ENCODE assay signal across 18 cellular contexts in genomic region chr4:14100349-14100748, GRCh38.
DNase-seq lines count a peak whose midpoint lies in the region; ATAC-seq and TF ChIP-seq lines count a peak whose summit lies in the region.
"Had no signal": no experiment of that assay in that cellular context is flagged by ENCODE, and none has a peak within 500 bp of the region (broad histone marks: within the 10 kb centered on the region; RNA-seq: fewer than 3 reads in every experiment).

No MANE protein-coding gene starts in this region.

- peak; percentile 54 for DNase-seq in A673 (ENCODE audit: low spot score)
- peak; percentile 7 for DNase-seq in NCI-H524 treated with DMSO at 0.1 percent for 48 hours (lab: John Stamatoyannopoulos, UW)
- peak; percentile 16 for DNase-seq in choroid plexus epithelial cell (ENCODE audit: low read depth)
- DNase-seq in lung microvascular endothelial cell (ENCODE audit: low read depth in 2 of 2) = peak; percentile 7 to 9
- DNase-seq in activated CD8-positive, alpha-beta T cell treated with anti-CD3 and anti-CD28 coated beads, Interleukin-2, amount 10 ng/mL, durations not matched to agents 7 days and 5 days = no peak
- no peak for DNase-seq in NCI-H1105 treated with DMSO at 0.1 percent for 48 hours (lab: John Stamatoyannopoulos, UW)
- DNase-seq in endodermal cell = no peak
- DNase-seq: GOT3, Karpas-422, NCI-H1417, NCI-H1694 treated with DMSO at 0.1 percent for 48 hours, NCI-H2081 treated with DMSO at 0.1 percent for 48 hours, NCI-H446 treated with DMSO at 0.1 percent for 48 hours, NCI-H774, SW 1271 had no signal

- no peaks in the 10 kb centered on the region for H3K4me1 Mint-ChIP-seq in activated CD8-positive, alpha-beta T cell treated with anti-CD3 and anti-CD28 coated beads, Interleukin-2, amount 10 ng/mL, durations not matched to agents 7 days and 5 days (ENCODE audit: low read depth)
- H3K4me1 Mint-ChIP-seq in endodermal cell = no peaks in the 10 kb centered on the region
- H3K4me1 Mint-ChIP-seq: B cell, CD14-positive monocyte had no signal

- no peak for ATAC-seq in activated CD8-positive, alpha-beta T cell treated with anti-CD3 and anti-CD28 coated beads, Interleukin-2, amount 10 ng/mL, durations not matched to agents 7 days and 5 days
- ATAC-seq: Right ventricle myocardium inferior had no signal

- no peak overlapping the region for H3K9ac ChIP-seq in endodermal cell (ENCODE audit: extremely low read depth, low read length, poor library complexity, severe bottlenecking)

- CTCF ChIA-PET in A673 (lab: Charles Lee) = no interaction called here
- CTCF ChIA-PET in activated CD8-positive, alpha-beta T cell treated with anti-CD3 and anti-CD28 coated beads, Interleukin-2, amount 10 ng/mL, durations not matched to agents 7 days and 5 days (lab: Charles Lee) = no interaction called here

- H3K4me3 Mint-ChIP-seq in activated CD8-positive, alpha-beta T cell treated with anti-CD3 and anti-CD28 coated beads, Interleukin-2, amount 10 ng/mL, durations not matched to agents 7 days and 5 days = no peak overlapping the region
- H3K4me3 Mint-ChIP-seq in endodermal cell = no peak overlapping the region
- H3K4me3 Mint-ChIP-seq: B cell, CD14-positive monocyte had no signal

- peaks cover 18% of the 10 kb centered on the region for H3K4me1 ChIP-seq in A673 (ENCODE audit: insufficient read depth, low read length, poor library complexity, severe bottlenecking)
- no peaks in the 10 kb centered on the region for H3K4me1 ChIP-seq in endodermal cell (ENCODE audit: control insufficient read depth, insufficient read depth, low read length)

- H3K27me3 Mint-ChIP-seq in activated CD8-positive, alpha-beta T cell treated with anti-CD3 and anti-CD28 coated beads, Interleukin-2, amount 10 ng/mL, durations not matched to agents 7 days and 5 days (ENCODE audit: low read depth) = no peaks in the 10 kb centered on the region
- no peaks in the 10 kb centered on the region for H3K27me3 Mint-ChIP-seq in endodermal cell (ENCODE audit: insufficient read depth)
- H3K27me3 Mint-ChIP-seq: B cell had no signal

- no peak overlapping the region for H3K27ac Mint-ChIP-seq in activated CD8-positive, alpha-beta T cell treated with anti-CD3 and anti-CD28 coated beads, Interleukin-2, amount 10 ng/mL, durations not matched to agents 7 days and 5 days
- H3K27ac Mint-ChIP-seq in endodermal cell = no peak overlapping the region
- H3K27ac Mint-ChIP-seq: B cell, CD14-positive monocyte had no signal

- no TSS peak for BruUV-seq in A673 (replicated peaks; lab: Mats Ljungman, UMichigan)

- H3K27me3 ChIP-seq in A673 (replicated peaks; ENCODE audit: insufficient read depth, low read depth, low read length, poor library complexity) (no peaks in the 10 kb centered on the region), endodermal cell (ENCODE audit: control insufficient read depth, insufficient read depth, low read length, poor library complexity, severe bottlenecking) (no peaks in the 10 kb centered on the region)

- H3K36me3 Mint-ChIP-seq in activated CD8-positive, alpha-beta T cell treated with anti-CD3 and anti-CD28 coated beads, Interleukin-2, amount 10 ng/mL, durations not matched to agents 7 days and 5 days (ENCODE audit: low read depth) = no peaks in the 10 kb centered on the region
- no peaks in the 10 kb centered on the region for H3K36me3 Mint-ChIP-seq in endodermal cell (ENCODE audit: low read depth)
- H3K36me3 Mint-ChIP-seq: CD14-positive monocyte had no signal

- H3K36me3 ChIP-seq in A673 (ENCODE audit: insufficient read depth, low read length, poor library complexity, severe bottlenecking) (no peaks in the 10 kb centered on the region), endodermal cell (ENCODE audit: control insufficient read depth, insufficient read depth, low read length) (no peaks in the 10 kb centered on the region)

- intact Hi-C loops in A673 (cut with micrococcal nuclease; ENCODE audit: unreplicated experiment) = no loop called here

- H3K27ac ChIP-seq in A673 (ENCODE audit: low read depth, low read length, poor library complexity, severe bottlenecking) (no peak overlapping the region), endodermal cell (ENCODE audit: low read depth, low read length) (no peak overlapping the region)

- H3K4me3 ChIP-seq in A673 (ENCODE audit: low read depth, low read length, poor library complexity, severe bottlenecking) (no peak overlapping the region), choroid plexus epithelial cell (ENCODE audit: low read depth, low read length) (no peak overlapping the region), endodermal cell (ENCODE audit: low read length) (no peak overlapping the region)

- POLR2A ChIA-PET in A673 (lab: Charles Lee; ENCODE audit: low non-redundant PET) = no interaction called here
- POLR2A ChIA-PET in activated CD8-positive, alpha-beta T cell treated with anti-CD3 and anti-CD28 coated beads, Interleukin-2, amount 10 ng/mL, durations not matched to agents 7 days and 5 days (lab: Charles Lee) = interaction anchor here (0.7 kb wide), 1 partner anchor 159 kb away, joined by 4 read pairs; no protein-coding TSS in a partner anchor

- H3K9me3 Mint-ChIP-seq in activated CD8-positive, alpha-beta T cell treated with anti-CD3 and anti-CD28 coated beads, Interleukin-2, amount 10 ng/mL, durations not matched to agents 7 days and 5 days (ENCODE audit: insufficient read depth) = no peaks in the 10 kb centered on the region
- H3K9me3 Mint-ChIP-seq in endodermal cell = peaks cover 2% of the 10 kb centered on the region

- H3K9me3 ChIP-seq in A673 (ENCODE audit: low read depth, low read length, poor library complexity, severe bottlenecking) = no peaks in the 10 kb centered on the region
- peaks cover 1% of the 10 kb centered on the region for H3K9me3 ChIP-seq in endodermal cell (ENCODE audit: control insufficient read depth, low read length)

- WGBS in endodermal cell (ENCODE audit: insufficient coverage in 1 of 2, insufficient read length in 1 of 2), 2 experiments = 79 to 82% methylated on average over 4 of the region's 4 CpGs

- TF ChIP-seq CTCF in A673 (conservative IDR thresholded peaks at IDR 0.05; ENCODE audit: low read depth, low read length) = no peak
- no peak for TF ChIP-seq CTCF in choroid plexus epithelial cell (conservative IDR thresholded peaks at IDR 0.05; ENCODE audit: low read depth, low read length)
- TF ChIP-seq CTCF in endodermal cell (conservative IDR thresholded peaks at IDR 0.05) = no peak

Comparison
In these comparisons a context has a peak if more than half of its experiments do, and no peak if none do; other contexts are left out.
1. DNase-seq: peak in A673 (single experiment), NCI-H524 treated with DMSO at 0.1 percent for 48 hours (single experiment), choroid plexus epithelial cell (single experiment) and lung microvascular endothelial cell (2 of 2); none in activated CD8-positive, alpha-beta T cell treated with anti-CD3 and anti-CD28 coated beads, Interleukin-2, amount 10 ng/mL, durations not matched to agents 7 days and 5 days (single experiment), NCI-H1105 treated with DMSO at 0.1 percent for 48 hours (single experiment) and endodermal cell (single experiment).